ENCODE assay signal across 8 cellular contexts in the genomic region with DNA sequence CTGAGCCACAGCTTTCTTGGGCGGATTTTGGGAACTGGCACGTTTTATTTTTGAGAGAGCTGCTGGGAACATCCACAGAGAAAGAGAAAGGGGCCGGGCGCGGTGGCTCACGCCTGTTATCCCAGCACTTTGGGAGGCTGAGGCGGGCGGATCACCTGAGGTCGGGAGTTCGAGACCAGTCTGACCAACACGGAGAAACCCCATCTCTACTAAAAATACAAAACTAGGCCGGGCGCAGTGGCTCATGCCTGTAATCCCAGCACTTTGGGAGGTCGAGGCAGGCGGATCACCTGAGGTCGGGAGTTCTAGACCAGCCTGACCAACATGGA. TPM values are rescaled to one million over a fixed set of nuclear protein-coding genes. Genes with fewer than 3 reads are reported as not detected.
DNase-seq lines count a peak whose midpoint lies in the region; TF ChIP-seq lines count a peak whose summit lies in the region.
"Not testable (repeated sequence)": the region's sequence is repeated elsewhere in the genome, so short reads cannot be mapped to it uniquely, and the experiment has no call there.

No MANE protein-coding gene starts in this region.

- intact Hi-C loops in ascending aorta (cut with DNase I), result loop anchor here (5.0 kb wide), 2 partner anchors 139 to 284 kb away; a partner anchor contains a TSS

- not testable (repeated sequence) for H3K4ac ChIP-seq in neuronal stem cell (ENCODE audit: low read length)

- not testable (repeated sequence) for H2BK12ac ChIP-seq in neuronal stem cell (ENCODE audit: low read length)

- H3K23ac ChIP-seq in neuronal stem cell (ENCODE audit: low read depth, low read length, poor library complexity), result not testable (repeated sequence)

- not testable (repeated sequence) for H3K9me3 Mint-ChIP-seq in T-helper 2 cell treated with Interferon-gamma antibody and Interleukin-4, amounts not matched to agents 5 μg/mL and 100 μg/mL, for 36 hours

- H3K4me2 ChIP-seq in BLaER1 (peak overlapping the region; percentile 94), neuronal stem cell (ENCODE audit: insufficient read depth, low read length, poor library complexity, severe bottlenecking) (peak overlapping the region; percentile 92)

- H3K18ac ChIP-seq in neuronal stem cell (ENCODE audit: low read length), result not testable (repeated sequence)

- DNase-seq in T-helper 2 cell treated with Interferon-gamma antibody and Interleukin-4, amounts not matched to agents 5 μg/mL and 100 μg/mL, for 36 hours (ENCODE audit: low spot score); ascending aorta (ENCODE audit: low spot score in 2 of 2); epithelial cell of esophagus (ENCODE audit: low read depth); kidney epithelial cell (ENCODE audit: low read depth); neuronal stem cell (ENCODE audit: low spot score); suprapubic skin (ENCODE audit: low spot score in 2 of 2): not testable (repeated sequence)

- not testable (repeated sequence) for H3K27me3 ChIP-seq in BLaER1; HUES64 (ENCODE audit: insufficient read depth, low read length); ascending aorta; kidney epithelial cell (ENCODE audit: control insufficient read depth, insufficient read depth, low read length); neuronal stem cell (ENCODE audit: control insufficient read depth in 3 of 3, insufficient read depth in 3 of 3, low read depth in 1 of 3, low read length in 3 of 3); suprapubic skin

- TF ChIP-seq EP300 in suprapubic skin (IDR thresholded peaks at IDR 0.05), result not testable (repeated sequence)

- H3K14ac ChIP-seq in neuronal stem cell (ENCODE audit: low read length), result not testable (repeated sequence)

- H2BK15ac ChIP-seq in neuronal stem cell (ENCODE audit: low read length), result not testable (repeated sequence)

- peaks cover 26% of the 10 kb centered on the region for H3K4me1 Mint-ChIP-seq in T-helper 2 cell treated with Interferon-gamma antibody and Interleukin-4, amounts not matched to agents 5 μg/mL and 100 μg/mL, for 36 hours (ENCODE audit: low read depth)

- not testable (repeated sequence) for H2AK5ac ChIP-seq in neuronal stem cell (ENCODE audit: low read depth, low read length)

- not testable (repeated sequence) for H3K9me3 ChIP-seq in BLaER1; HUES64 (ENCODE audit: insufficient read depth, low read depth, low read length); ascending aorta; neuronal stem cell (replicated peaks in 1 of 2; ENCODE audit: control insufficient read depth in 2 of 2, insufficient read depth in 1 of 2, low read depth in 1 of 2, low read length in 2 of 2); suprapubic skin

- peak overlapping the region; percentile 80 for H3K4me3 Mint-ChIP-seq in T-helper 2 cell treated with Interferon-gamma antibody and Interleukin-4, amounts not matched to agents 5 μg/mL and 100 μg/mL, for 36 hours

- peaks cover 13% of the 10 kb centered on the region for H3K79me1 ChIP-seq in neuronal stem cell (ENCODE audit: low read depth, low read length)

- peaks cover 22% of the 10 kb centered on the region for H3K36me3 Mint-ChIP-seq in T-helper 2 cell treated with Interferon-gamma antibody and Interleukin-4, amounts not matched to agents 5 μg/mL and 100 μg/mL, for 36 hours (ENCODE audit: low read depth)

- not testable (repeated sequence) for H3K36me3 ChIP-seq in BLaER1; ascending aorta; kidney epithelial cell (ENCODE audit: control insufficient read depth, insufficient read depth, low read length); suprapubic skin
- peaks cover 12% of the 10 kb centered on the region for H3K36me3 ChIP-seq in HUES64 (ENCODE audit: insufficient read depth, low read length)
- H3K36me3 ChIP-seq in neuronal stem cell (replicated peaks in 1 of 2; ENCODE audit: control insufficient read depth in 2 of 2, insufficient read depth in 2 of 2, low read length in 2 of 2), result peaks cover 6 to 18% of the 10 kb centered on the region in 2 donors

- not testable (repeated sequence) for H3K27ac Mint-ChIP-seq in T-helper 2 cell treated with Interferon-gamma antibody and Interleukin-4, amounts not matched to agents 5 μg/mL and 100 μg/mL, for 36 hours

- not testable (repeated sequence) for H4K91ac ChIP-seq in neuronal stem cell (ENCODE audit: low read depth, low read length, poor library complexity)

- H3K9ac ChIP-seq in BLaER1, result peak overlapping the region; percentile 95
- H3K9ac ChIP-seq in HUES64 (ENCODE audit: low read depth, low read length), result peak overlapping the region; percentile 97; the same call in 1 of the 2 replicates
- not testable (repeated sequence) for H3K9ac ChIP-seq in neuronal stem cell (ENCODE audit: low read depth, low read length, poor library complexity)

- H2AFZ ChIP-seq in neuronal stem cell (ENCODE audit: low read length), result not testable (repeated sequence)

- not testable (repeated sequence) for H2BK5ac ChIP-seq in neuronal stem cell (ENCODE audit: low read length)

- H2BK120ac ChIP-seq in neuronal stem cell (ENCODE audit: low read depth, low read length), result not testable (repeated sequence)

- H4K20me1 ChIP-seq in BLaER1, result peaks cover 27% of the 10 kb centered on the region

- H3K4me1 ChIP-seq in BLaER1 (peaks cover 33% of the 10 kb centered on the region), HUES64 (ENCODE audit: insufficient read depth, low read length) (peaks cover 15% of the 10 kb centered on the region), ascending aorta (peaks cover 0 to 27% of the 10 kb centered on the region in 2 donors), neuronal stem cell (ENCODE audit: control insufficient read depth in 2 of 2, insufficient read depth in 1 of 2, low read depth in 1 of 2, low read length in 2 of 2) (peaks cover 16 to 31% of the 10 kb centered on the region in 2 donors), suprapubic skin (peaks cover 40% of the 10 kb centered on the region)

- WGBS in HUES64, result 90% methylated on average over 16 of the region's 16 CpGs
- WGBS in neuronal stem cell (ENCODE audit: extremely low coverage in 2 of 2, insufficient read length in 2 of 2, insufficient replicate concordance in 1 of 2), 2 donors, result no CpG with 5 or more reads among the region's 16 CpGs
- WGBS in suprapubic skin, result 58% methylated on average over 16 of the region's 16 CpGs

- TF ChIP-seq CTCF in ascending aorta (IDR thresholded peaks at IDR 0.05); epithelial cell of esophagus (IDR thresholded peaks at IDR 0.05; ENCODE audit: insufficient read depth, low read depth, low read length, missing control alignments); kidney epithelial cell (IDR thresholded peaks at IDR 0.05; ENCODE audit: insufficient read depth, low read length, poor library complexity, severe bottlenecking); suprapubic skin (IDR thresholded peaks at IDR 0.05): not testable (repeated sequence)

- peak overlapping the region; percentile 79 for H3K4me3 ChIP-seq in BLaER1
- peak overlapping the region; percentile 81 for H3K4me3 ChIP-seq in HUES64 (ENCODE audit: low read length)
- H3K4me3 ChIP-seq in ascending aorta, result peak overlapping the region; percentile 56 to 93
- H3K4me3 ChIP-seq in epithelial cell of esophagus (ENCODE audit: low read length), result peak overlapping the region; percentile 54
- H3K4me3 ChIP-seq in kidney epithelial cell (ENCODE audit: low read depth, low read length), result peak overlapping the region; percentile 53
- H3K4me3 ChIP-seq in neuronal stem cell (ENCODE audit: low read length in 2 of 2), result peak overlapping the region; percentile 62 to 89
- peak overlapping the region; percentile 74 for H3K4me3 ChIP-seq in suprapubic skin

- not testable (repeated sequence) for H3K27me3 Mint-ChIP-seq in T-helper 2 cell treated with Interferon-gamma antibody and Interleukin-4, amounts not matched to agents 5 μg/mL and 100 μg/mL, for 36 hours (ENCODE audit: low read depth)

- H4K8ac ChIP-seq in neuronal stem cell (ENCODE audit: low read depth, low read length), result not testable (repeated sequence)

- H3K27ac ChIP-seq in BLaER1 (peak overlapping the region; percentile 98), HUES64 (ENCODE audit: low read depth, low read length) (peak overlapping the region; percentile 97; the same call in 1 of the 2 replicates), ascending aorta (peak overlapping the region; percentile 71 to 78), suprapubic skin (peak overlapping the region; percentile 90)
- H3K27ac ChIP-seq in neuronal stem cell (replicated peaks; ENCODE audit: low read length), result not testable (repeated sequence)

- not testable (repeated sequence) for TF ChIP-seq POLR2A in suprapubic skin (IDR thresholded peaks at IDR 0.05)

RNA-seq across cellular contexts. Expression of a gene that starts 1.8 kb away (rescaled TPM):
- polyA plus RNA-seq in HUES64 (2013, experiment 1 of 2), result 51.1 TPM
- polyA plus RNA-seq in HUES64 (2013, experiment 2 of 2), result 52.4 TPM
- total RNA-seq in ascending aorta (28.9 TPM), kidney epithelial cell (56.6 and 60.7 TPM in 2 replicates), suprapubic skin (10 to 100 TPM; 11.8 to 23.3 (median 14.6) TPM)
- 44.4 TPM for polyA plus RNA-seq in neuronal stem cell (2013, experiment 1 of 2)
- polyA plus RNA-seq in neuronal stem cell (2013, experiment 2 of 2), result 44.7 TPM

RNA-seq across cellular contexts. Expression of a gene that starts 51.4 kb away (rescaled TPM):
- 79.2 TPM for polyA plus RNA-seq in HUES64 (2013, experiment 1 of 2)
- 72.9 TPM for polyA plus RNA-seq in HUES64 (2013, experiment 2 of 2)
- total RNA-seq in ascending aorta, result 6.9 TPM
- total RNA-seq in kidney epithelial cell, result 62.6 and 68.9 TPM in 2 replicates
- 45.3 TPM for polyA plus RNA-seq in neuronal stem cell (2013, experiment 1 of 2)
- polyA plus RNA-seq in neuronal stem cell (2013, experiment 2 of 2), result 43.0 TPM
- 10 to 100 TPM; 53.8 to 61.8 (median 55.0) TPM for total RNA-seq in suprapubic skin

RNA-seq across cellular contexts. Expression of a gene that starts 55.7 kb away (rescaled TPM):
- 0.90 TPM for polyA plus RNA-seq in HUES64 (2013, experiment 1 of 2)
- polyA plus RNA-seq in HUES64 (2013, experiment 2 of 2), result 1.7 TPM
- total RNA-seq in ascending aorta (16.4 TPM), kidney epithelial cell (14.0 and 17.5 TPM in 2 replicates), suprapubic skin (100 to 1,000 TPM in 1 of 4 donors, 10 to 100 TPM in 3; 40.7 to 126 (median 64.4) TPM)
- 2.2 TPM for polyA plus RNA-seq in neuronal stem cell (2013, experiment 1 of 2)
- polyA plus RNA-seq in neuronal stem cell (2013, experiment 2 of 2), result 2.4 TPM
